In the genomic region with DNA sequence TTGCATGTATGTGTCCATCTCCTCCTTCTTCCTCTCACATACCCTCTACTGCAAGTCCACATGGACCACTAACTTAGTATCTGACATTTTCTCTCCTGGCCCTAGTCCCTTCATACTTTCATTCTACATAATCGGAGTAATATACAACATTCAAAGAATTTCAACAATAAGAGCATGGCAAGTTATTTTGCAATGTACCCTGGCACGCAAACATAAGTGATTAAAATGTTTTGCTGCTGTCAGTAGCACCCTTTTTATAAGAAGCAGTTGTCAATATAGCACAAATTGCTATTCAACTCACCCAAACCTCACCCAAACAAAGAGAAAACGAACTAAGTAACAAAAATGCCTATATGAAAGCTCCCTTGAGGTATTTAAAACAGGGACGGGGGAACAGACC, we compare ENCODE assay signal across 8 cellular contexts. TPM values are rescaled to one million over a fixed set of nuclear protein-coding genes. Genes with fewer than 3 reads are reported as not detected.
DNase-seq lines count a peak whose midpoint lies in the region; ATAC-seq and TF ChIP-seq lines count a peak whose summit lies in the region.

No MANE protein-coding gene starts in this region.

- no peaks in the 10 kb centered on the region for H3K9me2 ChIP-seq in GM23248 (ENCODE audit: insufficient read depth)

- H3K27ac ChIP-seq in GM23248 (peak overlapping the region; percentile 86), WERI-Rb-1 (no peak overlapping the region), gastrocnemius medialis (peak overlapping the region; percentile 91 to 96 (median 95))

- H2AFZ ChIP-seq in GM23248 = peak overlapping the region; percentile 89; the same call in 1 of the 2 replicates

- H3K9me3 ChIP-seq in GM23248 (ENCODE audit: low read depth) (no peaks in the 10 kb centered on the region), WERI-Rb-1 (ENCODE audit: severe bottlenecking) (no peaks in the 10 kb centered on the region), gastrocnemius medialis (no peaks in the 10 kb centered on the region)

- peak; percentile 26 for DNase-seq in GM23248
- no peak for DNase-seq in WERI-Rb-1
- DNase-seq in foreskin fibroblast = peak in 1 of 2 donors; percentile 4
- DNase-seq in gastrocnemius medialis = no peak
- no peak for DNase-seq in KBM-7
- no peak for DNase-seq in NCI-H1417 (lab: John Stamatoyannopoulos, UW)

- H3K79me2 ChIP-seq in GM23248 (ENCODE audit: insufficient read depth) = peaks cover 60% of the 10 kb centered on the region

- H3K36me3 ChIP-seq in GM23248 (ENCODE audit: low read depth) (no peaks in the 10 kb centered on the region), WERI-Rb-1 (no peaks in the 10 kb centered on the region), gastrocnemius medialis (no peaks in the 10 kb centered on the region)

- H3K27me3 ChIP-seq in GM23248 (replicated peaks; ENCODE audit: insufficient read depth) (no peaks in the 10 kb centered on the region), WERI-Rb-1 (ENCODE audit: insufficient read depth, low read depth, severe bottlenecking) (no peaks in the 10 kb centered on the region), gastrocnemius medialis (no peaks in the 10 kb centered on the region)

- intact Hi-C loops in gastrocnemius medialis (cut with DNase I; ENCODE audit: low total_unique reads) = loop anchor here (10.0 kb wide), 3 partner anchors 442 to 1822 kb away; a partner anchor contains a TSS

- in situ Hi-C loops in GM23248 (cut with MboI) (no loop called here), gastrocnemius medialis (cut with MboI; ENCODE audit: low sequenced_read_pairs in 4 of 4) (loop anchor here in 3 of 4 donors (10.0 to 25.0 kb wide), 4 partner anchors 99 to 449 kb away; a partner anchor contains a TSS), KBM-7 (cut with MboI; ENCODE audit: low pct_unique_long_range_greater_than_20kb, low sequenced_read_pairs) (no loop called here)

- TF ChIP-seq CTCF in WERI-Rb-1 (IDR thresholded peaks at IDR 0.05; ENCODE audit: low read depth, low read length) (no peak), foreskin fibroblast (IDR thresholded peaks at IDR 0.05; ENCODE audit: low read depth, low read length) (no peak), gastrocnemius medialis (IDR thresholded peaks at IDR 0.05 in 4 of 5, conservative IDR thresholded peaks at IDR 0.05 in 1 of 5) (no peak)

- H3K4me2 ChIP-seq in GM23248 (ENCODE audit: unreplicated experiment) = peak overlapping the region; percentile 90

- ATAC-seq in gastrocnemius medialis = no peak
- no peak for ATAC-seq in GM21423 (IDR thresholded peaks at IDR 0.05; ENCODE audit: unreplicated experiment)
- ATAC-seq in GM21526 (IDR thresholded peaks at IDR 0.05; ENCODE audit: low FRiP score, unreplicated experiment) = no peak

- TF ChIP-seq POLR2A in gastrocnemius medialis (IDR thresholded peaks at IDR 0.05) = no peak

- 2 to 3% methylated on average over 4 of the region's 4 CpGs for WGBS in GM23248 (ENCODE audit: low coverage in 1 of 2, low lambda C conversion rate in 2 of 2, missing lambda C conversion rate in 2 of 2), 2 experiments

- H3F3A ChIP-seq in GM23248 (ENCODE audit: insufficient read depth) = peaks cover 20% of the 10 kb centered on the region

- H3K4me1 ChIP-seq in GM23248 (ENCODE audit: insufficient read depth) (peaks cover 28% of the 10 kb centered on the region), gastrocnemius medialis (peaks cover 50 to 57% of the 10 kb centered on the region in 2 donors)

- H4K20me1 ChIP-seq in GM23248 (ENCODE audit: insufficient read depth) = peaks cover 26% of the 10 kb centered on the region

- H3K4me3 ChIP-seq in GM23248 = peak overlapping the region; percentile 89
- H3K4me3 ChIP-seq in WERI-Rb-1 (ENCODE audit: low read depth, low read length) = peak overlapping the region; percentile 92
- H3K4me3 ChIP-seq in foreskin fibroblast (ENCODE audit: low read depth in 1 of 2, low read length in 2 of 2) = peak overlapping the region; percentile 79 to 93
- peak overlapping the region; percentile 70 to 86 (median 74) for H3K4me3 ChIP-seq in gastrocnemius medialis

- peak overlapping the region; percentile 92 for H3K9ac ChIP-seq in GM23248

RNA-seq across cellular contexts. Expression of a gene that starts 1.8 kb away (rescaled TPM):
- total RNA-seq in GM23248 (2014; rRNA removed; shearing (Covaris generic)) = 58.4 and 70.1 TPM in 2 replicates
- polyA plus RNA-seq in GM23248 (2016; fragmentation: Nextera tagmentation; extraction: Ambion mirVana) = 29.7 and 36.7 TPM in 2 replicates
- total RNA-seq in gastrocnemius medialis = 10 to 100 TPM; 56.1 to 81.5 (median 64.7) TPM

Comparison
In these comparisons a context has a peak if more than half of its experiments do, and no peak if none do; other contexts are left out.
1. in situ Hi-C loops: an anchor here in gastrocnemius medialis (10.0 to 25.0 kb wide); none called in GM23248 and KBM-7.